Comparison of ENCODE assay signal across 22 cellular contexts in genomic region chr16:30834130-30834740, GRCh38. TPM values are rescaled to one million over a fixed set of nuclear protein-coding genes. Genes with fewer than 3 reads are reported as not detected.
A peak's percentile ranks its signal among the peaks of the same experiment; 100 is the strongest.
DNase-seq lines count a peak whose midpoint lies in the region; ATAC-seq and TF ChIP-seq lines count a peak whose summit lies in the region.
"Had no signal": no experiment of that assay in that cellular context is flagged by ENCODE, and none has a peak within 500 bp of the region (broad histone marks: within the 10 kb centered on the region; RNA-seq: fewer than 3 reads in every experiment).

No MANE protein-coding gene starts in this region.

- H2BK5ac ChIP-seq in neuronal stem cell (ENCODE audit: low read length) = no peak overlapping the region

- intact Hi-C loops in right cardiac atrium (cut with DNase I) = loop anchor here in 1 of 4 donors (10.0 kb wide), 1 partner anchor 81 kb away; no protein-coding TSS in a partner anchor
- intact Hi-C loops in Right ventricle myocardium superior (cut with DNase I) = no loop called here

- H2BK15ac ChIP-seq in neuronal stem cell (ENCODE audit: low read length) = peak overlapping the region; percentile 7

- no peak overlapping the region for H3K23ac ChIP-seq in neuronal stem cell (ENCODE audit: low read depth, low read length, poor library complexity)

- no peak overlapping the region for H3K18ac ChIP-seq in neuronal stem cell (ENCODE audit: low read length)

- no peak overlapping the region for H4K8ac ChIP-seq in neuronal stem cell (ENCODE audit: low read depth, low read length)

- no peaks in the 10 kb centered on the region for H3K79me1 ChIP-seq in neuronal stem cell (ENCODE audit: low read depth, low read length)

- H3K4me3 ChIP-seq in right cardiac atrium (ENCODE audit: low read length) (no peak overlapping the region), RWPE2 (ENCODE audit: severe bottlenecking) (no peak overlapping the region), neuronal stem cell (ENCODE audit: low read length in 2 of 2) (peak overlapping the region in 1 of 2 donors; percentile 52)
- H3K4me3 ChIP-seq: A549; BLaER1 treated with 17β-estradiol and CSF1 and Interleukin-3, amounts not matched to agents 10 nM and 100 nM; GM12878; GM23248 had no signal

- H2BK120ac ChIP-seq in neuronal stem cell (ENCODE audit: low read depth, low read length) = no peak overlapping the region

- no peak overlapping the region for H3K4me2 ChIP-seq in neuronal stem cell (ENCODE audit: insufficient read depth, low read length, poor library complexity, severe bottlenecking)
- H3K4me2 ChIP-seq: A549; BLaER1 treated with 17β-estradiol and CSF1 and Interleukin-3, amounts not matched to agents 10 nM and 100 nM had no signal

- no peak overlapping the region for H2AK5ac ChIP-seq in neuronal stem cell (ENCODE audit: low read depth, low read length)

- ATAC-seq in right cardiac atrium = peak; percentile 33 to 35
- no peak for ATAC-seq in Right ventricle myocardium superior (ENCODE audit: poor library complexity)
- no peak for ATAC-seq in RWPE2 (ENCODE audit: low read depth)
- ATAC-seq: A549, GM12878 had no signal

- H3K27ac ChIP-seq in right cardiac atrium (ENCODE audit: low read length) (no peak overlapping the region), RWPE2 (ENCODE audit: poor library complexity, severe bottlenecking) (no peak overlapping the region), neuronal stem cell (replicated peaks; ENCODE audit: low read length) (no peak overlapping the region)
- H3K27ac ChIP-seq: A549; BLaER1 treated with 17β-estradiol and CSF1 and Interleukin-3, amounts not matched to agents 10 nM and 100 nM; GM23248 had no signal

- no peak for TF ChIP-seq CTCF in RWPE2 (IDR thresholded peaks at IDR 0.05; ENCODE audit: poor library complexity, severe bottlenecking)

- H4K91ac ChIP-seq in neuronal stem cell (ENCODE audit: low read depth, low read length, poor library complexity) = no peak overlapping the region

- H3K36me3 ChIP-seq in RWPE2 (ENCODE audit: low read depth) (no peaks in the 10 kb centered on the region), neuronal stem cell (replicated peaks in 1 of 2; ENCODE audit: control insufficient read depth in 2 of 2, insufficient read depth in 2 of 2, low read length in 2 of 2) (no peaks in the 10 kb centered on the region)
- H3K36me3 ChIP-seq: BE2C had no signal

- H3K4ac ChIP-seq in neuronal stem cell (ENCODE audit: low read length) = no peak overlapping the region

- H2BK12ac ChIP-seq in neuronal stem cell (ENCODE audit: low read length) = no peak overlapping the region

- peak overlapping the region; percentile 47 for H3K14ac ChIP-seq in neuronal stem cell (ENCODE audit: low read length)

- H3K9ac ChIP-seq in neuronal stem cell (ENCODE audit: low read depth, low read length, poor library complexity) = peak overlapping the region; percentile 34
- H3K9ac ChIP-seq: BLaER1 treated with 17β-estradiol and CSF1 and Interleukin-3, amounts not matched to agents 10 nM and 100 nM; GM23248 had no signal

- no peaks in the 10 kb centered on the region for H3K9me3 ChIP-seq in right cardiac atrium (ENCODE audit: control insufficient read depth, low read length)
- no peaks in the 10 kb centered on the region for H3K9me3 ChIP-seq in RWPE2 (ENCODE audit: severe bottlenecking)
- H3K9me3 ChIP-seq in neuronal stem cell (replicated peaks in 1 of 2; ENCODE audit: control insufficient read depth in 2 of 2, insufficient read depth in 1 of 2, low read depth in 1 of 2, low read length in 2 of 2) = no peaks in the 10 kb centered on the region
- H3K9me3 ChIP-seq: A549, BE2C had no signal

- 94% methylated on average over 44 of the region's 44 CpGs for WGBS in right cardiac atrium
- WGBS in neuronal stem cell (ENCODE audit: extremely low coverage in 2 of 2, insufficient read length in 2 of 2, insufficient replicate concordance in 1 of 2), 2 donors = no CpG with 5 or more reads among the region's 44 CpGs

- no peaks in the 10 kb centered on the region for H3K27me3 ChIP-seq in right cardiac atrium (ENCODE audit: control insufficient read depth, insufficient read depth)
- H3K27me3 ChIP-seq in RWPE2 (ENCODE audit: insufficient read depth, poor library complexity, severe bottlenecking) = no peaks in the 10 kb centered on the region
- no peaks in the 10 kb centered on the region for H3K27me3 ChIP-seq in neuronal stem cell (ENCODE audit: control insufficient read depth in 3 of 3, insufficient read depth in 3 of 3, low read depth in 1 of 3, low read length in 3 of 3)
- H3K27me3 ChIP-seq: BE2C; BLaER1 treated with 17β-estradiol and CSF1 and Interleukin-3, amounts not matched to agents 10 nM and 100 nM had no signal

- H3K4me1 ChIP-seq in right cardiac atrium (ENCODE audit: control insufficient read depth, insufficient read depth, low read length) (no peaks in the 10 kb centered on the region), RWPE2 (ENCODE audit: insufficient read depth, poor library complexity, severe bottlenecking) (no peaks in the 10 kb centered on the region), neuronal stem cell (ENCODE audit: control insufficient read depth in 2 of 2, insufficient read depth in 1 of 2, low read depth in 1 of 2, low read length in 2 of 2) (no peaks in the 10 kb centered on the region)
- H3K4me1 ChIP-seq: BE2C; BLaER1 treated with 17β-estradiol and CSF1 and Interleukin-3, amounts not matched to agents 10 nM and 100 nM had no signal

- peak in 1 of 3 donors; percentile 44 for DNase-seq in right cardiac atrium
- no peak for DNase-seq in Right ventricle myocardium superior
- peak; percentile 65 for DNase-seq in RWPE2 (ENCODE audit: low spot score)
- DNase-seq in neuronal stem cell (ENCODE audit: low spot score) = no peak
- DNase-seq in SHP77 treated with DMSO at 0.1 percent for 48 hours (lab: John Stamatoyannopoulos, UW) = no peak
- no peak for DNase-seq in stimulated activated CD4-positive, alpha-beta T cell treated with anti-CD3 and anti-CD28 coated beads, Interleukin-1b, Interleukin-23, amount 100 ng/mL, for 48 hours
- no peak for DNase-seq in NCI-H510A treated with DMSO at 0.1 percent for 48 hours (lab: John Stamatoyannopoulos, UW)
- DNase-seq: 8988T; ACHN; AML-193; BE2C; CD4-positive, alpha-beta T cell; CD8-positive, alpha-beta memory T cell; DMS 273 treated with DMSO at 0.1 percent for 48 hours; DMS79; EL; GDM1; GM23248; HCEC 1CT had no signal

- H2AFZ ChIP-seq in neuronal stem cell (ENCODE audit: low read length) = no peak overlapping the region
- H2AFZ ChIP-seq: GM23248 had no signal

RNA-seq across cellular contexts. Expression of gene ZNF629, which starts 47.2 kb away (rescaled TPM):
- total RNA-seq in right cardiac atrium (10 to 100 TPM; 22.9 to 25.1 (median 24.8) TPM), Right ventricle myocardium superior (16.5 TPM)
- polyA plus RNA-seq in right cardiac atrium = 15.2 TPM
- polyA plus RNA-seq in neuronal stem cell (2013, experiment 1 of 2) = 10.7 TPM
- 11.2 TPM for polyA plus RNA-seq in neuronal stem cell (2013, experiment 2 of 2)

RNA-seq across cellular contexts. Expression of gene BCL7C, which starts 59.6 kb away (rescaled TPM):
- total RNA-seq in right cardiac atrium (10 to 100 TPM; 20.6 to 31.7 (median 26.3) TPM), Right ventricle myocardium superior (28.8 TPM)
- 29.5 TPM for polyA plus RNA-seq in right cardiac atrium
- 27.1 TPM for polyA plus RNA-seq in neuronal stem cell (2013, experiment 1 of 2)
- polyA plus RNA-seq in neuronal stem cell (2013, experiment 2 of 2) = 26.1 TPM

Comparison
In these comparisons a context has a peak if more than half of its experiments do, and no peak if none do; other contexts are left out.
1. ATAC-seq: peak in right cardiac atrium (2 of 2); none in Right ventricle myocardium superior (single experiment) and RWPE2 (single experiment).